1 cellular context compared by ENCODE assay signal in genomic region chr7:134593530-134594392, GRCh38.
TF ChIP-seq lines count a peak whose summit lies in the region.

No MANE protein-coding gene starts in this region.

TF ChIP-seq in HepG2, 621 proteins besides CTCF, POLR2A, EP300 and RAD21:
- TF ChIP-seq MAFF (IDR thresholded peaks at IDR 0.05; ENCODE audit: low read depth, low read length) (peak; percentile 44; the same call in 1 of the 2 replicates), ZFYVE20 (CRISPR knock-in tag; IDR thresholded peaks at IDR 0.05; ENCODE audit: borderline replicate concordance, low read depth) (no peak), MAFK (conservative IDR thresholded peaks at IDR 0.05 in 1 of 2, IDR thresholded peaks at IDR 0.05 in 1 of 2; ENCODE audit: low read length in 2 of 2) (peak in 1 of 2 experiments; percentile 24; a peak in 1 of 4 replicates), ZXDC (CRISPR knock-in tag; IDR thresholded peaks at IDR 0.05) (no peak), NFE2L2 (IDR thresholded peaks at IDR 0.05; ENCODE audit: low read length) (peak; percentile 88), CEBPB (IDR thresholded peaks at IDR 0.05; ENCODE audit: borderline replicate concordance, low read depth, low read length) (peak; percentile 43; the same call in 1 of the 2 replicates), NFE2 (CRISPR knock-in tag; IDR thresholded peaks at IDR 0.05) (peak; percentile 81; the same call in 1 of the 2 replicates), ZNF337 (CRISPR knock-in tag; IDR thresholded peaks at IDR 0.05; ENCODE audit: borderline replicate concordance, low read depth) (no peak), ZNF512 (CRISPR knock-in tag; IDR thresholded peaks at IDR 0.05) (no peak), ZNF891 (CRISPR knock-in tag; IDR thresholded peaks at IDR 0.05) (no peak), DBP (CRISPR knock-in tag; IDR thresholded peaks at IDR 0.05; ENCODE audit: not compliant biosample characterization) (no peak), KLF12 (CRISPR knock-in tag; IDR thresholded peaks at IDR 0.05; ENCODE audit: borderline replicate concordance) (no peak), ZNF850 (CRISPR knock-in tag; conservative IDR thresholded peaks at IDR 0.05) (no peak), FOXA1 (IDR thresholded peaks at IDR 0.05) (no peak), FOXA1 (CRISPR knock-in tag; IDR thresholded peaks at IDR 0.05) (no peak), ZNF747 (CRISPR knock-in tag; IDR thresholded peaks at IDR 0.05; ENCODE audit: borderline replicate concordance) (no peak), ATF2 (CRISPR knock-in tag; IDR thresholded peaks at IDR 0.05) (no peak), CHD2 (IDR thresholded peaks at IDR 0.05; ENCODE audit: low read depth, low read length) (no peak), IKZF4 (CRISPR knock-in tag; IDR thresholded peaks at IDR 0.05; ENCODE audit: borderline replicate concordance, low read depth, not compliant biosample characterization) (no peak)
